In genomic region chr10:103929396-103929921, GRCh38 we compare ENCODE assay signal across 22 cellular contexts. TPM values are rescaled to one million over a fixed set of nuclear protein-coding genes. Genes with fewer than 3 reads are reported as not detected.
DNase-seq lines count a peak whose midpoint lies in the region; TF ChIP-seq lines count a peak whose summit lies in the region.
"Had no signal": no experiment of that assay in that cellular context is flagged by ENCODE, and none has a peak within 500 bp of the region (broad histone marks: within the 10 kb centered on the region; RNA-seq: fewer than 3 reads in every experiment).

No MANE protein-coding gene starts in this region.

- H3K4me1 ChIP-seq in BE2C: peaks cover 12% of the 10 kb centered on the region
- H3K4me1 ChIP-seq: BLaER1, psoas muscle had no signal

- H3K27me3 ChIP-seq in BE2C: no peaks in the 10 kb centered on the region
- H3K27me3 ChIP-seq: BLaER1 had no signal

- peak overlapping the region; percentile 99 for H3K27ac Mint-ChIP-seq in glutamatergic neuron (ENCODE audit: unreplicated experiment)
- H3K27ac Mint-ChIP-seq: activated CD8-positive, alpha-beta T cell treated with anti-CD3 and anti-CD28 coated beads for 36 hours; activated naive CD4-positive, alpha-beta T cell treated with anti-CD3 and anti-CD28 coated beads, Interleukin-2, amount 50 U/mL, for 24 hours; activated T-cell treated with anti-CD3 and anti-CD28 coated beads, Interleukin-2, amount 50 U/mL, for 24 hours; T-helper 17 cell had no signal

- peaks cover 19% of the 10 kb centered on the region for H3K27me3 Mint-ChIP-seq in glutamatergic neuron (ENCODE audit: unreplicated experiment)
- H3K27me3 Mint-ChIP-seq: activated CD8-positive, alpha-beta T cell treated with anti-CD3 and anti-CD28 coated beads for 36 hours; activated naive CD4-positive, alpha-beta T cell treated with anti-CD3 and anti-CD28 coated beads, Interleukin-2, amount 50 U/mL, for 24 hours; activated T-cell treated with anti-CD3 and anti-CD28 coated beads, Interleukin-2, amount 50 U/mL, for 24 hours; T-helper 17 cell had no signal

- H3K4me3 Mint-ChIP-seq in glutamatergic neuron (ENCODE audit: unreplicated experiment): peak overlapping the region; percentile 78
- H3K4me3 Mint-ChIP-seq: activated CD8-positive, alpha-beta T cell treated with anti-CD3 and anti-CD28 coated beads for 36 hours; activated naive CD4-positive, alpha-beta T cell treated with anti-CD3 and anti-CD28 coated beads, Interleukin-2, amount 50 U/mL, for 24 hours; activated T-cell treated with anti-CD3 and anti-CD28 coated beads, Interleukin-2, amount 50 U/mL, for 24 hours; neural crest cell; T-helper 17 cell had no signal

- no peaks in the 10 kb centered on the region for H3K9me3 ChIP-seq in BE2C
- H3K9me3 ChIP-seq: BLaER1, psoas muscle had no signal

- H3K36me3 ChIP-seq in BE2C: no peaks in the 10 kb centered on the region
- H3K36me3 ChIP-seq: BLaER1 had no signal

- no peaks in the 10 kb centered on the region for H3K36me3 Mint-ChIP-seq in glutamatergic neuron (ENCODE audit: unreplicated experiment)
- H3K36me3 Mint-ChIP-seq: activated naive CD4-positive, alpha-beta T cell treated with anti-CD3 and anti-CD28 coated beads, Interleukin-2, amount 50 U/mL, for 24 hours had no signal

- peaks cover 29% of the 10 kb centered on the region for H3K9me3 Mint-ChIP-seq in glutamatergic neuron (ENCODE audit: unreplicated experiment)
- H3K9me3 Mint-ChIP-seq: activated CD8-positive, alpha-beta T cell treated with anti-CD3 and anti-CD28 coated beads for 36 hours; activated naive CD4-positive, alpha-beta T cell treated with anti-CD3 and anti-CD28 coated beads, Interleukin-2, amount 50 U/mL, for 24 hours; activated T-cell treated with anti-CD3 and anti-CD28 coated beads, Interleukin-2, amount 50 U/mL, for 24 hours; neural crest cell had no signal

- H3K4me3 ChIP-seq in retinal pigment epithelial cell (ENCODE audit: low read length): no peak overlapping the region
- no peak overlapping the region for H3K4me3 ChIP-seq in BE2C (ENCODE audit: low read depth, low read length)
- H3K4me3 ChIP-seq: BLaER1, psoas muscle had no signal

- DNase-seq in NCI-H2227 (lab: John Stamatoyannopoulos, UW; ENCODE audit: unreplicated experiment) (peak; percentile 36), NCI-H2227 treated with DMSO at 0.1 percent for 48 hours (lab: John Stamatoyannopoulos, UW) (no peak), NCI-H82 treated with DMSO at 0.1 percent for 48 hours (lab: John Stamatoyannopoulos, UW; ENCODE audit: unreplicated experiment) (peak; percentile 89), glutamatergic neuron (peak; percentile 69), retinal pigment epithelial cell (ENCODE audit: low read depth) (peak; percentile 60), BE2C (no peak), medulla oblongata (ENCODE audit: extremely low spot score) (no peak)
- no peak for DNase-seq in activated CD4-positive, CD25-positive, alpha-beta regulatory T cell (lab: John Stamatoyannopoulos, UW)
- DNase-seq: activated CD8-positive, alpha-beta T cell treated with anti-CD3 and anti-CD28 coated beads for 36 hours; activated T-cell treated with anti-CD3 and anti-CD28 coated beads, Interleukin-2, amount 50 U/mL, for 24 hours; GDM1; hypothalamus; kidney; mesenchymal stem cell; OCI-M1; psoas muscle; SIG-M5; stimulated activated CD4-positive, alpha-beta T cell treated with anti-CD3 and anti-CD28 coated beads, Interleukin-4, amount 100 ng/mL, for 24 hours; T-helper 17 cell had no signal

- TF ChIP-seq CTCF in glutamatergic neuron (IDR thresholded peaks at IDR 0.05; ENCODE audit: partially characterized antibody, unreplicated experiment): no peak
- TF ChIP-seq CTCF in retinal pigment epithelial cell (conservative IDR thresholded peaks at IDR 0.05; ENCODE audit: low read depth, low read length): no peak
- TF ChIP-seq CTCF in BE2C (IDR thresholded peaks at IDR 0.05; ENCODE audit: low read depth, low read length): no peak

- peaks cover 70% of the 10 kb centered on the region for H3K4me1 Mint-ChIP-seq in glutamatergic neuron (ENCODE audit: low read depth, unreplicated experiment)
- H3K4me1 Mint-ChIP-seq: activated naive CD4-positive, alpha-beta T cell treated with anti-CD3 and anti-CD28 coated beads, Interleukin-2, amount 50 U/mL, for 24 hours; neural crest cell had no signal

RNA-seq across cellular contexts. Expression of gene STN1, which starts 11.5 kb away (rescaled TPM):
- 57.1 TPM for total RNA-seq in glutamatergic neuron (ENCODE audit: unreplicated experiment)
- 31.0 TPM for polyA plus RNA-seq in BE2C (2012; ENCODE audit: insufficient read depth, insufficient read length, low read depth)

RNA-seq across cellular contexts. Expression of gene SLK, which starts 37.5 kb away (rescaled TPM):
- 122 TPM for total RNA-seq in glutamatergic neuron (ENCODE audit: unreplicated experiment)
- polyA plus RNA-seq in BE2C (2012; ENCODE audit: insufficient read depth, insufficient read length, low read depth): 7.6 TPM

Comparison
In these comparisons a context has a peak if more than half of its experiments do, and no peak if none do; other contexts are left out.
1. DNase-seq: peak in NCI-H2227 (single experiment), NCI-H82 treated with DMSO at 0.1 percent for 48 hours (single experiment), glutamatergic neuron (single experiment) and retinal pigment epithelial cell (single experiment); none in NCI-H2227 treated with DMSO at 0.1 percent for 48 hours (single experiment), BE2C (single experiment), activated CD4-positive, CD25-positive, alpha-beta regulatory T cell (0 of 4) and medulla oblongata (single experiment).